ENCODE assay signal across 24 cellular contexts in the genomic region with DNA sequence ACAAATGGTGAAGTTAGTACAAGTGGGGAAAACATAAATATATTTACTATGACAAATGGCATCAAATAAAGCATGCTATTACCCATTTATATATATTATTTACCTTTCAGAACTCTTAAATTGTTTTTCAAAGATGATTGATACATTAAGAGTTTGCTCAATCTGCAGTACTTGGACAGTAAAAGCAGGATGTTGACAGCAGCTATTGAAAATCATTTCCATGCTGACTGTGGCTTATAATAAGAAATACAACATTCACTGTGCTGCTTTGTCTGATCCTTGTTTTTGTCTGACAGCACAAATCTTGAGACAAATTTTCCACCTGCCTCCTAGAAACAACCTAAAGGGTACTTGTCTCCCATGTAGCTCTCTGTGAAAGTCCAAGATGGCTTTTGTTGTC.
"Had no signal": no experiment of that assay in that cellular context is flagged by ENCODE, and none has a peak within 500 bp of the region (broad histone marks: within the 10 kb centered on the region; RNA-seq: fewer than 3 reads in every experiment).

No MANE protein-coding gene starts in this region.

- ATAC-seq: effector memory CD8-positive, alpha-beta T cell; esophagus mucosa; foreskin keratinocyte; gastrocnemius medialis; gastroesophageal sphincter; heart left ventricle; heart right ventricle had no signal

- DNase-seq: colonic mucosa; cortex of kidney; dermis blood vessel endothelial cell; dorsolateral prefrontal cortex; effector CD4-positive, alpha-beta T cell; effector CD8-positive, alpha-beta T cell; effector memory CD4-positive, alpha-beta T cell; effector memory CD8-positive, alpha-beta T cell; endodermal cell; erythroblast; esophagus squamous epithelium; foreskin fibroblast; foreskin keratinocyte; foreskin melanocyte; gastrocnemius medialis; glutamatergic neuron; head of caudate nucleus; heart left ventricle; heart right ventricle had no signal

- H3K4me3 ChIP-seq: colonic mucosa, coronary artery, dorsolateral prefrontal cortex, esophagus muscularis mucosa, esophagus squamous epithelium, gastrocnemius medialis, gastroesophageal sphincter, heart left ventricle, heart right ventricle had no signal

- H3K27me3 ChIP-seq: colonic mucosa, dorsolateral prefrontal cortex, esophagus muscularis mucosa, esophagus squamous epithelium, foreskin keratinocyte, gastrocnemius medialis, gastroesophageal sphincter, heart left ventricle, heart right ventricle had no signal

- H3K36me3 ChIP-seq: colonic mucosa, esophagus muscularis mucosa, esophagus squamous epithelium, gastrocnemius medialis, gastroesophageal sphincter, heart left ventricle, heart right ventricle had no signal

- H3K27ac ChIP-seq: colonic mucosa, coronary artery, dorsolateral prefrontal cortex, epithelial cell of prostate, esophagus muscularis mucosa, esophagus squamous epithelium, foreskin keratinocyte, gastrocnemius medialis, gastroesophageal sphincter, heart left ventricle, heart right ventricle had no signal

- H3K9me3 ChIP-seq: colonic mucosa, esophagus muscularis mucosa, esophagus squamous epithelium, gastrocnemius medialis, gastroesophageal sphincter, heart left ventricle, heart right ventricle had no signal

- H3K4me1 ChIP-seq: colonic mucosa, esophagus muscularis mucosa, esophagus squamous epithelium, foreskin keratinocyte, gastrocnemius medialis, gastroesophageal sphincter, heart left ventricle, heart right ventricle had no signal
